Comparison of ENCODE assay signal across 20 cellular contexts in genomic region chr11:86237267-86237804, GRCh38.
"Had no signal": no experiment of that assay in that cellular context is flagged by ENCODE, and none has a peak within 500 bp of the region (broad histone marks: within the 10 kb centered on the region; RNA-seq: fewer than 3 reads in every experiment).

No MANE protein-coding gene starts in this region.

- H3K27ac ChIP-seq: coronary artery, dorsolateral prefrontal cortex, epithelial cell of prostate, esophagus muscularis mucosa, foreskin keratinocyte, gastroesophageal sphincter, heart left ventricle, hepatocyte, left lung, lower lobe of right lung had no signal

- H3K4me3 ChIP-seq: coronary artery, dorsolateral prefrontal cortex, esophagus muscularis mucosa, gastroesophageal sphincter, heart left ventricle, hepatocyte, left lung, lower lobe of right lung, mucosa of descending colon had no signal

- H3K4me1 ChIP-seq: esophagus muscularis mucosa, foreskin keratinocyte, gastroesophageal sphincter, heart left ventricle, left lung, lower lobe of right lung had no signal

- H3K27me3 ChIP-seq: foreskin keratinocyte, gastroesophageal sphincter, hepatocyte had no signal

- H3K9me3 ChIP-seq: esophagus muscularis mucosa, gastroesophageal sphincter, heart left ventricle, left lung, lower lobe of right lung, mucosa of descending colon had no signal

- H3K36me3 ChIP-seq: esophagus muscularis mucosa, gastroesophageal sphincter, heart left ventricle, left lung, lower lobe of right lung had no signal

- DNase-seq: dermis blood vessel endothelial cell; dorsolateral prefrontal cortex; effector CD4-positive, alpha-beta T cell; effector memory CD8-positive, alpha-beta T cell; endodermal cell; foreskin keratinocyte; heart left ventricle; hypothalamus; left cardiac atrium; left lung; left ventricle myocardium superior; lower lobe of right lung; mesenchymal stem cell; mucosa of descending colon; naive B cell had no signal

- ATAC-seq: effector memory CD8-positive, alpha-beta T cell; foreskin keratinocyte; gastroesophageal sphincter; heart left ventricle; left cardiac atrium; left lung; left ventricle myocardium superior; lower lobe of right lung; mucosa of descending colon had no signal
